In the genomic region with DNA sequence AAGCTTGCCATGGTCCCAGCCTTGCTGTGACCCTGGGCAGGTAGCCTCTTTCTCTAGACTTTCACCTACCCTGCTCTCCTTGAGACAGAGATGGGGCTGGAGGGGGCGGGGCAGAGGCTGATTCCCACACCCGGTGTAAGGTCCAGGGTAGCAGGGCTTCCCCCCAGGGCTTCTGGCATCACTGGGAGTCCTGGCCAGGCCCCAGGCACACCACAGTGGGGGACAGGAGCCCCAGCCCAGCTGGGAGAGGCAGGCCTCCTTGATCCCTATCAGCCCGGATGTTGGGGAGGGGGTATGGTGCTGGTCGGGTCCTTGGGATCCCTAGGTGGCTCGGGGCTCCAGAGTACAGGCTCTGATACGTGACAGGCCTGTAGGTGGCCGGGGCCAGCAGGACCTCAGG, we compare ENCODE assay signal across 11 cellular contexts. TPM values are rescaled to one million over a fixed set of nuclear protein-coding genes. Genes with fewer than 3 reads are reported as not detected.
A peak's percentile ranks its signal among the peaks of the same experiment; 100 is the strongest.
DNase-seq lines count a peak whose midpoint lies in the region; ATAC-seq and TF ChIP-seq lines count a peak whose summit lies in the region.
"Had no signal": no experiment of that assay in that cellular context is flagged by ENCODE, and none has a peak within 500 bp of the region (broad histone marks: within the 10 kb centered on the region; RNA-seq: fewer than 3 reads in every experiment).

No MANE protein-coding gene starts in this region.

- H3K4me1 ChIP-seq in CD4-positive, CD25-positive, alpha-beta regulatory T cell (ENCODE audit: control insufficient read depth, insufficient read depth, low read length, poor library complexity, severe bottlenecking): peaks cover 19% of the 10 kb centered on the region
- H3K4me1 ChIP-seq in Karpas-422 (ENCODE audit: low read length): peaks cover 26% of the 10 kb centered on the region
- peaks cover 8% of the 10 kb centered on the region for H3K4me1 ChIP-seq in endodermal cell (ENCODE audit: control insufficient read depth, insufficient read depth, low read length)
- H3K4me1 ChIP-seq in osteoblast (ENCODE audit: insufficient read depth, low read length): peaks cover 5% of the 10 kb centered on the region

- H3K36me3 Mint-ChIP-seq in CD4-positive, CD25-positive, alpha-beta regulatory T cell: no peaks in the 10 kb centered on the region
- peaks cover 10% of the 10 kb centered on the region for H3K36me3 Mint-ChIP-seq in endodermal cell (ENCODE audit: low read depth)

- WGBS in endodermal cell (ENCODE audit: insufficient coverage in 1 of 2, insufficient read length in 1 of 2), 2 experiments: 79 to 100% methylated on average over 1 to 7 of the region's 7 CpGs

- no peaks in the 10 kb centered on the region for H3K36me3 ChIP-seq in CD4-positive, CD25-positive, alpha-beta regulatory T cell (ENCODE audit: control insufficient read depth, insufficient read depth, low read length)
- no peaks in the 10 kb centered on the region; the same call in 1 of the 2 replicates for H3K36me3 ChIP-seq in Karpas-422 (ENCODE audit: insufficient read depth, low read length)
- no peaks in the 10 kb centered on the region for H3K36me3 ChIP-seq in endodermal cell (ENCODE audit: control insufficient read depth, insufficient read depth, low read length)
- H3K36me3 ChIP-seq in osteoblast (ENCODE audit: insufficient read depth, low read length): no peaks in the 10 kb centered on the region

- H3K9me3 ChIP-seq in CD4-positive, CD25-positive, alpha-beta regulatory T cell (ENCODE audit: control insufficient read depth in 2 of 2, low read length in 2 of 2): no peaks in the 10 kb centered on the region
- H3K9me3 ChIP-seq in Karpas-422 (ENCODE audit: low read length): no peaks in the 10 kb centered on the region
- H3K9me3 ChIP-seq in endodermal cell (ENCODE audit: control insufficient read depth, low read length): no peaks in the 10 kb centered on the region
- no peaks in the 10 kb centered on the region for H3K9me3 ChIP-seq in osteoblast (ENCODE audit: low read depth, low read length)

- H2AFZ ChIP-seq in Karpas-422 (ENCODE audit: low read length) (no peak overlapping the region), osteoblast (ENCODE audit: low read length) (no peak overlapping the region)

- H3K4me2 ChIP-seq in Karpas-422 (ENCODE audit: low read depth, low read length, poor library complexity, severe bottlenecking) (peak overlapping the region; percentile 78), osteoblast (ENCODE audit: insufficient read depth, low read length) (no peak overlapping the region)

- H3K4me3 Mint-ChIP-seq in CD4-positive, CD25-positive, alpha-beta regulatory T cell: peak overlapping the region; percentile 81 to 94 (median 90)
- H3K4me3 Mint-ChIP-seq in endodermal cell: peak overlapping the region; percentile 65

- H4K20me1 ChIP-seq in Karpas-422 (ENCODE audit: insufficient read depth, low read depth, low read length): no peaks in the 10 kb centered on the region
- no peaks in the 10 kb centered on the region for H4K20me1 ChIP-seq in osteoblast (ENCODE audit: insufficient read depth, low read length)

- no peaks in the 10 kb centered on the region for H3K9me2 ChIP-seq in Karpas-422 (replicated peaks; ENCODE audit: insufficient read depth, low read length)

- no peak for DNase-seq in CD4-positive, CD25-positive, alpha-beta regulatory T cell
- no peak for DNase-seq in Karpas-422
- peak; percentile 76 for DNase-seq in endodermal cell
- DNase-seq in osteoblast (ENCODE audit: insufficient read length, low spot score, missing footprints): peak; percentile 67
- no peak for DNase-seq in foreskin melanocyte
- DNase-seq in SKM-1 treated with dmso at 0.1 percent for 144 hours (lab: John Stamatoyannopoulos, UW; ENCODE audit: unreplicated experiment): no peak
- no peak for DNase-seq in SIG-M5 (lab: John Stamatoyannopoulos, UW)
- DNase-seq: MV-4-11, NCI-H748 treated with DMSO at 0.1 percent for 48 hours had no signal

- no peak overlapping the region for H3K27ac ChIP-seq in CD4-positive, CD25-positive, alpha-beta regulatory T cell (ENCODE audit: insufficient read depth, low read length, poor library complexity, severe bottlenecking)
- no peak overlapping the region for H3K27ac ChIP-seq in Karpas-422 (ENCODE audit: low read length)
- H3K27ac ChIP-seq in endodermal cell (ENCODE audit: low read depth, low read length): no peak overlapping the region
- H3K27ac ChIP-seq in osteoblast (ENCODE audit: low read depth, low read length): no peak overlapping the region

- peak overlapping the region; percentile 80; the same call in 1 of the 2 replicates for H3K9ac ChIP-seq in Karpas-422 (ENCODE audit: low read length)
- H3K9ac ChIP-seq in endodermal cell (ENCODE audit: extremely low read depth, low read length, poor library complexity, severe bottlenecking): no peak overlapping the region

- no peak overlapping the region for H3K4me3 ChIP-seq in CD4-positive, CD25-positive, alpha-beta regulatory T cell (ENCODE audit: low read depth, low read length)
- H3K4me3 ChIP-seq in Karpas-422 (ENCODE audit: low read length) (peak overlapping the region; percentile 80; the same call in 1 of the 2 replicates), endodermal cell (ENCODE audit: low read length) (peak overlapping the region; percentile 78), osteoblast (ENCODE audit: insufficient read depth, low read length) (no peak overlapping the region)

- no peaks in the 10 kb centered on the region for H3K79me2 ChIP-seq in Karpas-422 (ENCODE audit: low read length)
- no peaks in the 10 kb centered on the region for H3K79me2 ChIP-seq in osteoblast (ENCODE audit: insufficient read depth, low read length)

- H3K27ac Mint-ChIP-seq in CD4-positive, CD25-positive, alpha-beta regulatory T cell: no peak overlapping the region
- peak overlapping the region; percentile 94 for H3K27ac Mint-ChIP-seq in endodermal cell

- TF ChIP-seq CTCF in endodermal cell (conservative IDR thresholded peaks at IDR 0.05) (no peak), osteoblast (IDR thresholded peaks at IDR 0.05; ENCODE audit: extremely low read depth, low read depth, low read length) (no peak)

- peaks cover 0 to 11% (median 7%) of the 10 kb centered on the region in 4 donors for H3K4me1 Mint-ChIP-seq in CD4-positive, CD25-positive, alpha-beta regulatory T cell
- H3K4me1 Mint-ChIP-seq in endodermal cell: peaks cover 7% of the 10 kb centered on the region

- no peaks in the 10 kb centered on the region for H3K9me3 Mint-ChIP-seq in CD4-positive, CD25-positive, alpha-beta regulatory T cell
- no peaks in the 10 kb centered on the region for H3K9me3 Mint-ChIP-seq in endodermal cell

- ATAC-seq in CD4-positive, CD25-positive, alpha-beta regulatory T cell (ENCODE audit: low read depth in 2 of 2): no peak
- no peak for ATAC-seq in HG02759 (IDR thresholded peaks at IDR 0.05; ENCODE audit: unreplicated experiment)

- H3K27me3 ChIP-seq in CD4-positive, CD25-positive, alpha-beta regulatory T cell (ENCODE audit: control insufficient read depth, insufficient read depth, low read length): no peaks in the 10 kb centered on the region
- H3K27me3 ChIP-seq in Karpas-422 (ENCODE audit: low read length) (no peaks in the 10 kb centered on the region), endodermal cell (ENCODE audit: control insufficient read depth, insufficient read depth, low read length, poor library complexity, severe bottlenecking) (no peaks in the 10 kb centered on the region), osteoblast (ENCODE audit: insufficient read depth, low read length) (no peaks in the 10 kb centered on the region)

- no peaks in the 10 kb centered on the region for H3K27me3 Mint-ChIP-seq in CD4-positive, CD25-positive, alpha-beta regulatory T cell
- no peaks in the 10 kb centered on the region for H3K27me3 Mint-ChIP-seq in endodermal cell (ENCODE audit: insufficient read depth)

RNA-seq across cellular contexts. Expression of a gene that starts 1.7 kb away (rescaled TPM):
- total RNA-seq in CD4-positive, CD25-positive, alpha-beta regulatory T cell: 1.9 TPM
- polyA plus RNA-seq in CD4-positive, CD25-positive, alpha-beta regulatory T cell: 1 to 10 TPM; 1.2 to 3.7 (median 2.6) TPM
- total RNA-seq in Karpas-422 (2014; rRNA removed; shearing (Covaris generic); ENCODE audit: low replicate concordance): 10.4 and 35.4 TPM in 2 replicates
- total RNA-seq in endodermal cell: 10 to 100 TPM in 1 of 2 donors, 1 to 10 TPM in 1; 9.5 to 13.1 TPM
- 13.6 TPM for polyA plus RNA-seq in endodermal cell (2013, experiment 1 of 2)
- 13.4 TPM for polyA plus RNA-seq in endodermal cell (2013, experiment 2 of 2)
- 4.7 and 5.3 TPM in 2 replicates for total RNA-seq in osteoblast

RNA-seq across cellular contexts. Expression of a gene that starts 8.1 kb away (rescaled TPM):
- not detected for total RNA-seq in CD4-positive, CD25-positive, alpha-beta regulatory T cell
- polyA plus RNA-seq in CD4-positive, CD25-positive, alpha-beta regulatory T cell: not detected
- total RNA-seq in Karpas-422 (2014; rRNA removed; shearing (Covaris generic); ENCODE audit: low replicate concordance): not detected in 2 replicates
- total RNA-seq in endodermal cell: not detected
- 1.7 TPM for polyA plus RNA-seq in endodermal cell (2013, experiment 1 of 2)
- polyA plus RNA-seq in endodermal cell (2013, experiment 2 of 2): 1.7 TPM
- not detected in 2 replicates for total RNA-seq in osteoblast
- total RNA-seq: renal cortical epithelial cell had no signal

RNA-seq across cellular contexts. Expression of a gene that starts 19.1 kb away (rescaled TPM):
- 0.57 TPM for total RNA-seq in CD4-positive, CD25-positive, alpha-beta regulatory T cell
- 1 to 10 TPM in 1 of 4 donors, under 1 TPM in 2, not detected in 1; 0.37 to 1.1 (median 0.59) TPM for polyA plus RNA-seq in CD4-positive, CD25-positive, alpha-beta regulatory T cell
- total RNA-seq in Karpas-422 (2014; rRNA removed; shearing (Covaris generic); ENCODE audit: low replicate concordance): 0.89 and 2.2 TPM in 2 replicates
- total RNA-seq in endodermal cell: under 1 TPM; 0.20 to 0.71 TPM
- polyA plus RNA-seq in endodermal cell (2013, experiment 1 of 2): not detected
- not detected for polyA plus RNA-seq in endodermal cell (2013, experiment 2 of 2)
- total RNA-seq in osteoblast: under 0.01 and 0.29 TPM in 2 replicates

RNA-seq across cellular contexts. Expression of a gene that starts 24.7 kb away (rescaled TPM):
- total RNA-seq in CD4-positive, CD25-positive, alpha-beta regulatory T cell: 204 TPM
- polyA plus RNA-seq in CD4-positive, CD25-positive, alpha-beta regulatory T cell: 100 to 1,000 TPM; 101 to 128 (median 113) TPM
- 145 and 304 TPM in 2 replicates for total RNA-seq in Karpas-422 (2014; rRNA removed; shearing (Covaris generic); ENCODE audit: low replicate concordance)
- 100 to 1,000 TPM; 135 to 160 TPM for total RNA-seq in endodermal cell
- polyA plus RNA-seq in endodermal cell (2013, experiment 1 of 2): 138 TPM
- 109 TPM for polyA plus RNA-seq in endodermal cell (2013, experiment 2 of 2)
- 146 and 158 TPM in 2 replicates for total RNA-seq in osteoblast

RNA-seq across cellular contexts. Expression of a gene that starts 43.0 kb away (rescaled TPM):
- total RNA-seq in CD4-positive, CD25-positive, alpha-beta regulatory T cell: not detected
- not detected for polyA plus RNA-seq in CD4-positive, CD25-positive, alpha-beta regulatory T cell
- total RNA-seq in Karpas-422 (2014; rRNA removed; shearing (Covaris generic); ENCODE audit: low replicate concordance): 1.6 and 1.8 TPM in 2 replicates
- total RNA-seq in endodermal cell (not detected), osteoblast (not detected in 2 replicates)
- polyA plus RNA-seq in endodermal cell (2013, experiment 1 of 2): not detected
- polyA plus RNA-seq in endodermal cell (2013, experiment 2 of 2): not detected

Comparison
In these comparisons a context has a peak if more than half of its experiments do, and no peak if none do; other contexts are left out.
1. DNase-seq: peak in endodermal cell (single experiment) and osteoblast (single experiment); none in CD4-positive, CD25-positive, alpha-beta regulatory T cell (0 of 3), Karpas-422 (single experiment), foreskin melanocyte (single experiment), SKM-1 treated with dmso at 0.1 percent for 144 hours (single experiment) and SIG-M5 (single experiment).
2. H3K4me3 ChIP-seq: peak in Karpas-422 (single experiment) and endodermal cell (single experiment); none in CD4-positive, CD25-positive, alpha-beta regulatory T cell (single experiment) and osteoblast (single experiment).